Comparison of ENCODE assay signal across 22 cellular contexts in the genomic region with DNA sequence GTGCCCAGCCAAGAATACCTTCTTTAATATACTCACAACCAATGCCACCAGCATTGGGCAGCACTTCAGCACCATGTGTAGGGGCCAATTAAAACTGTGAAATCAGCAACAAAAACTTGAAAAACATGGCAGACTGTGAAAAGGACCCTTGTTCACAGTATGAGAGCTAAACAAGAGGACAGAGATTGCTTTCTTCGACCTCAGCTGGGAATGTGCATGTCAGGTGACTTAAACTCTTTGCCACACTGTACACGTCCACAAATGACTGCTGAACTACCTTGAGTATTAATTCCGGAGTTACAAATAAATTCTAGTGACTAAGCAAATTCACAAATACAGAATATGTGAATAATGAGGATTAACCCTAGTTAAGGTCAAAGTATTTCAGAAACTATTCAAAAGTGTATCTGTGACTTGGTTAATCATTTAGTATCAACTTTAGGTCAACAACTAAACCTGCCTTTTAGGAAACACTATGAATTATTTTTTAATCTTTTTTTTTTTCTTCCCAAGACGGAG. TPM values are rescaled to one million over a fixed set of nuclear protein-coding genes. Genes with fewer than 3 reads are reported as not detected.
A peak's percentile ranks its signal among the peaks of the same experiment; 100 is the strongest.
DNase-seq lines count a peak whose midpoint lies in the region; ATAC-seq, FAIRE-seq and TF ChIP-seq lines count a peak whose summit lies in the region.
"Had no signal": no experiment of that assay in that cellular context is flagged by ENCODE, and none has a peak within 500 bp of the region (broad histone marks: within the 10 kb centered on the region; RNA-seq: fewer than 3 reads in every experiment).

No MANE protein-coding gene starts in this region.

- DNase-seq in A549 (ENCODE audit: low read depth in 1 of 2, low spot score in 1 of 2) (peak in 1 of 2 experiments; percentile 3), H9 (no peak), endothelial cell (ENCODE audit: low spot score) (no peak), GM20000 (ENCODE audit: low spot score) (no peak), NOMO-1 treated with DMSO at 0.1 percent for 48 hours (lab: John Stamatoyannopoulos, UW; ENCODE audit: unreplicated experiment) (no peak)
- DNase-seq in naive thymus-derived CD4-positive, alpha-beta T cell, result no peak
- DNase-seq in activated CD4-positive, alpha-beta T cell treated with anti-CD3 and anti-CD28 coated beads, Interleukin-2, amount 10 ng/mL, durations not matched to agents 7 days and 5 days, result no peak
- DNase-seq: activated CD4-positive, CD25-positive, alpha-beta regulatory T cell treated with anti-CD3 and anti-CD28 coated beads, Interleukin-2, amount 50 U/mL, for 72 hours; Kasumi-1; kidney; mesendoderm; NCI-H1048; NCI-H1930; NCI-H446 treated with DMSO at 0.1 percent for 48 hours; NK-92 treated with Interleukin-12 subunit alpha and Interleukin-12 subunit beta, amount 100 ng/mL, for 24 hours; psoas muscle; RPMI8226; thyroid gland had no signal

- H3K23ac ChIP-seq in H9 (ENCODE audit: insufficient read length, low read depth, low read length), result no peak overlapping the region

- H3T11ph ChIP-seq in H9 (ENCODE audit: low read length), result no peak overlapping the region

- no peak overlapping the region for H2BK20ac ChIP-seq in H9 (ENCODE audit: low read depth, low read length, poor library complexity, severe bottlenecking)

- WGBS in A549 (ENCODE audit: missing lambda C conversion rate), result 67% methylated on average over 4 of the region's 4 CpGs
- no CpG with 5 or more reads among the region's 4 CpGs for WGBS in H9 (ENCODE audit: extremely low coverage, insufficient read length, low lambda C conversion rate)

- no peaks in the 10 kb centered on the region for H3K9me3 Mint-ChIP-seq in H9
- H3K9me3 Mint-ChIP-seq in endothelial cell (ENCODE audit: unreplicated experiment), result no peaks in the 10 kb centered on the region
- H3K9me3 Mint-ChIP-seq in naive thymus-derived CD4-positive, alpha-beta T cell, result no peaks in the 10 kb centered on the region
- no peaks in the 10 kb centered on the region for H3K9me3 Mint-ChIP-seq in activated CD4-positive, alpha-beta T cell treated with anti-CD3 and anti-CD28 coated beads, Interleukin-2, amount 10 ng/mL, durations not matched to agents 7 days and 5 days
- H3K9me3 Mint-ChIP-seq: nephron had no signal

- no peaks in the 10 kb centered on the region for H3K79me2 ChIP-seq in H9 (ENCODE audit: insufficient read depth, low read length)

- no peak for TF ChIP-seq CTCF in A549 (IDR thresholded peaks at IDR 0.05)
- TF ChIP-seq CTCF in H9 (conservative IDR thresholded peaks at IDR 0.05), result no peak
- no peak for TF ChIP-seq CTCF in endothelial cell (IDR thresholded peaks at IDR 0.05; ENCODE audit: unreplicated experiment)
- no peak for TF ChIP-seq CTCF in GM20000 (IDR thresholded peaks at IDR 0.05; ENCODE audit: extremely low read depth, missing control alignments)

- no peak overlapping the region for H2BK12ac ChIP-seq in H9 (ENCODE audit: insufficient read length, low read depth, low read length)

- no peak overlapping the region for H4K8ac ChIP-seq in H9 (replicated peaks; ENCODE audit: insufficient read length, low read depth, low read length)

- intact Hi-C loops in naive thymus-derived CD4-positive, alpha-beta T cell (cut with micrococcal nuclease), result loop anchor here in 1 of 2 donors (2.0 to 10.0 kb wide), 2 partner anchors 15 to 153 kb away; partner anchors contain the start of gene PHLDB1

- CTCF ChIA-PET in A549 (lab: Yijun Ruan, JAX), result interaction anchor here (1.2 to 1.3 kb wide), 2 partner anchors 9 to 68 kb away, joined by 3 read pairs; no protein-coding TSS in a partner anchor
- CTCF ChIA-PET in naive thymus-derived CD4-positive, alpha-beta T cell (lab: Charles Lee), result interaction anchor here (0.9 to 1.0 kb wide), 2 partner anchors 32 to 172 kb away, joined by 3 to 4 read pairs; no protein-coding TSS in a partner anchor
- CTCF ChIA-PET in activated CD4-positive, alpha-beta T cell treated with anti-CD3 and anti-CD28 coated beads, Interleukin-2, amount 10 ng/mL, durations not matched to agents 7 days and 5 days (lab: Charles Lee), result interaction anchor here (0.7 to 1.6 kb wide), 2 partner anchors 15 to 30 kb away, joined by 3 to 5 read pairs; no protein-coding TSS in a partner anchor

- H3K27me3 Mint-ChIP-seq in H9 (ENCODE audit: low read depth), result no peaks in the 10 kb centered on the region
- peaks cover 2% of the 10 kb centered on the region for H3K27me3 Mint-ChIP-seq in endothelial cell (ENCODE audit: unreplicated experiment)
- no peaks in the 10 kb centered on the region for H3K27me3 Mint-ChIP-seq in naive thymus-derived CD4-positive, alpha-beta T cell
- H3K27me3 Mint-ChIP-seq in activated CD4-positive, alpha-beta T cell treated with anti-CD3 and anti-CD28 coated beads, Interleukin-2, amount 10 ng/mL, durations not matched to agents 7 days and 5 days, result no peaks in the 10 kb centered on the region

- peak overlapping the region in 1 of 2 experiments; percentile 20; a peak in 2 of 6 replicates for H3K27ac ChIP-seq in A549
- H3K27ac ChIP-seq in H9 (ENCODE audit: insufficient read length, low read depth, low read length), result no peak overlapping the region
- H3K27ac ChIP-seq in naive thymus-derived CD4-positive, alpha-beta T cell (ENCODE audit: low read depth, low read length), result no peak overlapping the region
- H3K27ac ChIP-seq: psoas muscle, thyroid gland had no signal

- H3K23me2 ChIP-seq in H9 (ENCODE audit: insufficient read length, low read depth, low read length, poor library complexity, severe bottlenecking), result no peaks in the 10 kb centered on the region

- H3K27ac Mint-ChIP-seq in H9 (peak overlapping the region in 2 of 3 experiments; percentile 42 to 95; a peak in 3 of 7 replicates), endothelial cell (ENCODE audit: unreplicated experiment) (peak overlapping the region; percentile 48)
- H3K27ac Mint-ChIP-seq in naive thymus-derived CD4-positive, alpha-beta T cell, result peak overlapping the region in 7 of 9 donors; percentile 21 to 82 (median 59)
- H3K27ac Mint-ChIP-seq in activated CD4-positive, alpha-beta T cell treated with anti-CD3 and anti-CD28 coated beads, Interleukin-2, amount 10 ng/mL, durations not matched to agents 7 days and 5 days, result no peak overlapping the region

- H2AFZ ChIP-seq in H9 (ENCODE audit: low read length), result no peak overlapping the region

- TF ChIP-seq POLR2A in A549 (IDR thresholded peaks at IDR 0.05; ENCODE audit: low read length) (no peak), GM18505 (IDR thresholded peaks at IDR 0.05; ENCODE audit: borderline replicate concordance, extremely low read depth, insufficient read depth, insufficient read length) (no peak)

- H3K4me3 Mint-ChIP-seq in H9 (no peak overlapping the region), endothelial cell (ENCODE audit: unreplicated experiment) (peak overlapping the region; percentile 71)
- H3K4me3 Mint-ChIP-seq in naive thymus-derived CD4-positive, alpha-beta T cell, result no peak overlapping the region
- no peak overlapping the region for H3K4me3 Mint-ChIP-seq in activated CD4-positive, alpha-beta T cell treated with anti-CD3 and anti-CD28 coated beads, Interleukin-2, amount 10 ng/mL, durations not matched to agents 7 days and 5 days
- H3K4me3 Mint-ChIP-seq: nephron had no signal

- H3K9me3 ChIP-seq in A549, result no peaks in the 10 kb centered on the region
- no peaks in the 10 kb centered on the region for H3K9me3 ChIP-seq in H9 (ENCODE audit: control insufficient read depth, low read depth, low read length)
- no peaks in the 10 kb centered on the region for H3K9me3 ChIP-seq in naive thymus-derived CD4-positive, alpha-beta T cell (ENCODE audit: control insufficient read depth in 2 of 3, low read length in 3 of 3)
- H3K9me3 ChIP-seq: psoas muscle, thyroid gland had no signal

- no peak overlapping the region for H3K56ac ChIP-seq in H9 (ENCODE audit: insufficient read length, low read depth, low read length)

- H3K36me3 Mint-ChIP-seq in H9 (ENCODE audit: insufficient read depth in 1 of 3, low read depth in 3 of 3) (peaks cover 58 to 94% (median 89%) of the 10 kb centered on the region in 3 experiments; a peak in 6 of 7 replicates), endothelial cell (ENCODE audit: low read depth, unreplicated experiment) (peaks cover 35% of the 10 kb centered on the region)
- H3K36me3 Mint-ChIP-seq in naive thymus-derived CD4-positive, alpha-beta T cell, result peaks cover 0 to 45% (median 37%) of the 10 kb centered on the region in 5 donors
- peaks cover 63% of the 10 kb centered on the region for H3K36me3 Mint-ChIP-seq in activated CD4-positive, alpha-beta T cell treated with anti-CD3 and anti-CD28 coated beads, Interleukin-2, amount 10 ng/mL, durations not matched to agents 7 days and 5 days (ENCODE audit: low read depth)

- TF ChIP-seq RAD21 in A549 (conservative IDR thresholded peaks at IDR 0.05 in 1 of 2, IDR thresholded peaks at IDR 0.05 in 1 of 2), result no peak

- H3K4me1 Mint-ChIP-seq in H9, result no peaks in the 10 kb centered on the region
- H3K4me1 Mint-ChIP-seq in endothelial cell (ENCODE audit: unreplicated experiment), result no peaks in the 10 kb centered on the region
- peaks cover 0 to 23% (median 9%) of the 10 kb centered on the region in 7 donors for H3K4me1 Mint-ChIP-seq in naive thymus-derived CD4-positive, alpha-beta T cell
- H3K4me1 Mint-ChIP-seq in activated CD4-positive, alpha-beta T cell treated with anti-CD3 and anti-CD28 coated beads, Interleukin-2, amount 10 ng/mL, durations not matched to agents 7 days and 5 days, result no peaks in the 10 kb centered on the region
- H3K4me1 Mint-ChIP-seq: nephron had no signal

- H3K36me3 ChIP-seq in naive thymus-derived CD4-positive, alpha-beta T cell (ENCODE audit: control insufficient read depth in 2 of 3, insufficient read depth in 3 of 3, low read length in 3 of 3), result peaks cover 40 to 93% (median 67%) of the 10 kb centered on the region in 3 experiments

- no peak overlapping the region for H2BK5ac ChIP-seq in H9 (ENCODE audit: insufficient read length, low read length)

- no peak overlapping the region for H2AK5ac ChIP-seq in H9 (ENCODE audit: insufficient read length, low read length)

- no peak overlapping the region for H3K4me2 ChIP-seq in A549
- no peak overlapping the region for H3K4me2 ChIP-seq in H9 (ENCODE audit: insufficient read depth, insufficient read length, low read length)

- H2BK15ac ChIP-seq in H9 (ENCODE audit: low read depth, low read length), result no peak overlapping the region

- no peaks in the 10 kb centered on the region for H3K27me3 ChIP-seq in H9 (ENCODE audit: insufficient read depth, low read length)
- no peaks in the 10 kb centered on the region for H3K27me3 ChIP-seq in naive thymus-derived CD4-positive, alpha-beta T cell (ENCODE audit: control insufficient read depth in 2 of 2, insufficient read depth in 2 of 2, low read length in 2 of 2)
- H3K27me3 ChIP-seq: thyroid gland had no signal

- no peak for ATAC-seq in A549
- no peak for ATAC-seq in naive thymus-derived CD4-positive, alpha-beta T cell
- no peak for ATAC-seq in GM18505 (IDR thresholded peaks at IDR 0.05; ENCODE audit: unreplicated experiment)
- ATAC-seq: SK-N-SH treated with all-trans-retinoic acid at 6 μM for 48 hours had no signal

- H2BK120ac ChIP-seq in H9 (ENCODE audit: low read depth, low read length, poor library complexity, severe bottlenecking), result no peak overlapping the region

- no peak overlapping the region for H3K14ac ChIP-seq in H9 (ENCODE audit: insufficient read depth, low read length)

- H3K4ac ChIP-seq in H9 (ENCODE audit: low read depth, low read length), result no peak overlapping the region

- H3K9ac ChIP-seq in H9 (ENCODE audit: extremely low read depth, insufficient read length, low read length), result no peak overlapping the region

- H4K5ac ChIP-seq in H9 (ENCODE audit: insufficient read length, low read depth, low read length), result no peak overlapping the region

- no peak overlapping the region for H3K4me3 ChIP-seq in A549
- no peak overlapping the region for H3K4me3 ChIP-seq in naive thymus-derived CD4-positive, alpha-beta T cell (ENCODE audit: low read length)
- H3K4me3 ChIP-seq: psoas muscle, thyroid gland had no signal

- H3K18ac ChIP-seq in H9 (ENCODE audit: insufficient read length, low read depth, low read length), result no peak overlapping the region

- H4K91ac ChIP-seq in H9 (ENCODE audit: insufficient read length, low read depth, low read length), result no peak overlapping the region

- H4K20me1 ChIP-seq in H9 (ENCODE audit: control insufficient read depth, insufficient read depth, insufficient read length), result no peaks in the 10 kb centered on the region

- FAIRE-seq in A549 (lab: Jason Lieb, UNC), result no peak
- FAIRE-seq: colon, kidney had no signal

- TF ChIP-seq EP300 in A549 (IDR thresholded peaks at IDR 0.05), result no peak

- POLR2A ChIA-PET in A549 (lab: Yijun Ruan, JAX), result interaction anchor here (0.6 kb wide), 1 partner anchor 20 kb away, joined by 5 read pairs; no protein-coding TSS in a partner anchor
- POLR2A ChIA-PET in naive thymus-derived CD4-positive, alpha-beta T cell (lab: Charles Lee), result interaction anchor here (1.3 kb wide), 1 partner anchor 34 kb away, joined by 3 read pairs; no protein-coding TSS in a partner anchor
- POLR2A ChIA-PET in activated CD4-positive, alpha-beta T cell treated with anti-CD3 and anti-CD28 coated beads, Interleukin-2, amount 10 ng/mL, durations not matched to agents 7 days and 5 days (lab: Charles Lee), result interaction anchor here (0.7 kb wide), 1 partner anchor 96 kb away, joined by 4 read pairs; no protein-coding TSS in a partner anchor

- H3K4me1 ChIP-seq in A549 (peaks cover 9% of the 10 kb centered on the region; the same call in 2 of the 3 replicates), H9 (ENCODE audit: insufficient read depth, low read length) (no peaks in the 10 kb centered on the region)
- H3K4me1 ChIP-seq in naive thymus-derived CD4-positive, alpha-beta T cell (ENCODE audit: control insufficient read depth in 2 of 2, insufficient read depth in 2 of 2, low read length in 2 of 2), result no peaks in the 10 kb centered on the region
- H3K4me1 ChIP-seq: psoas muscle, thyroid gland had no signal

- H3K79me1 ChIP-seq in H9 (ENCODE audit: insufficient read depth, low read depth, low read length, poor library complexity, severe bottlenecking), result no peaks in the 10 kb centered on the region

RNA-seq across cellular contexts. Expression of gene DDX6, which starts 33.0 kb away (rescaled TPM):
- polyA plus RNA-seq in A549 (2011; rRNA removed), result 41.4 and 43.8 TPM in 2 replicates
- polyA plus RNA-seq in A549 (2012; cell fraction: cytosol; rRNA removed), result 3.2 and 4.6 TPM in 2 replicates
- 3.1 and 5.9 TPM in 2 replicates for polyA plus RNA-seq in A549 (2012; cell fraction: nucleus; rRNA removed)
- polyA plus RNA-seq in A549 (2017; fragmentation: RNase III; extraction: RNeasy Plus Mini Kit Qiagen cat#74134 plus additional on column Dnase treatment), result 35.1 to 37.7 TPM (median 36.3 TPM) in 3 replicates
- 70.5 and 78.4 TPM in 2 replicates for polyA minus RNA-seq in A549 (2011; rRNA and poly(A)+ RNA removed)
- 221 and 222 TPM in 2 replicates for total RNA-seq in H9 (2021)
- total RNA-seq in endothelial cell (ENCODE audit: unreplicated experiment), result 165 TPM
- 100 to 1,000 TPM; 154 to 346 (median 272) TPM for total RNA-seq in naive thymus-derived CD4-positive, alpha-beta T cell
- polyA plus RNA-seq in naive thymus-derived CD4-positive, alpha-beta T cell, result 100 to 1,000 TPM; 118 to 142 TPM
- total RNA-seq in activated CD4-positive, alpha-beta T cell treated with anti-CD3 and anti-CD28 coated beads, Interleukin-2, amount 10 ng/mL, durations not matched to agents 7 days and 5 days, result 100 to 1,000 TPM; 163 to 180 TPM
